In genomic region chr15:75443972-75444453, GRCh38 we compare ENCODE assay signal across 8 cellular contexts. TPM values are rescaled to one million over a fixed set of nuclear protein-coding genes. Genes with fewer than 3 reads are reported as not detected.
A peak's percentile ranks its signal among the peaks of the same experiment; 100 is the strongest.
DNase-seq lines count a peak whose midpoint lies in the region; FAIRE-seq and TF ChIP-seq lines count a peak whose summit lies in the region.
"Not testable (repeated sequence)": the region's sequence is repeated elsewhere in the genome, so short reads cannot be mapped to it uniquely, and the experiment has no call there.

No MANE protein-coding gene starts in this region.

- not testable (repeated sequence) for H3K9me3 ChIP-seq in A673 (ENCODE audit: low read depth, low read length, poor library complexity, severe bottlenecking); endothelial cell of umbilical vein (replicated peaks; ENCODE audit: control insufficient read depth, insufficient read depth, low read length); skeletal muscle satellite cell (replicated peaks; ENCODE audit: low read length)

- not testable (repeated sequence) for H3K4me2 ChIP-seq in endothelial cell of umbilical vein (ENCODE audit: insufficient read depth, low read length)
- H3K4me2 ChIP-seq in skeletal muscle satellite cell (ENCODE audit: low read length), result peak overlapping the region; percentile 68

- H3K36me3 Mint-ChIP-seq in activated CD4-positive, alpha-beta memory T cell treated with anti-CD3 and anti-CD28 coated beads for 36 hours, result peaks cover 18% of the 10 kb centered on the region

- intact Hi-C loops in A673 (cut with micrococcal nuclease; ENCODE audit: unreplicated experiment); activated CD4-positive, alpha-beta memory T cell treated with anti-CD3 and anti-CD28 coated beads for 36 hours (cut with micrococcal nuclease); endothelial cell of umbilical vein (cut with micrococcal nuclease): not testable (repeated sequence)

- H3K27me3 Mint-ChIP-seq in activated CD4-positive, alpha-beta memory T cell treated with anti-CD3 and anti-CD28 coated beads for 36 hours, result not testable (repeated sequence)

- dilution Hi-C loops in endothelial cell of umbilical vein (cut with MboI; ENCODE audit: extremely low pct_ligation_motif_present, low sequenced_read_pairs), result not testable (repeated sequence)

- FAIRE-seq in endothelial cell of umbilical vein (lab: Jason Lieb, UNC), result peak; percentile 66

- POLR2A ChIA-PET in A673 (lab: Charles Lee; ENCODE audit: low non-redundant PET); RWPE1 (lab: Yijun Ruan, JAX; ENCODE audit: low non-redundant PET); activated CD4-positive, alpha-beta memory T cell treated with anti-CD3 and anti-CD28 coated beads for 36 hours (lab: Charles Lee); endothelial cell of umbilical vein (lab: Charles Lee): not testable (repeated sequence)

- TF ChIP-seq POLR2A in endothelial cell of umbilical vein (IDR thresholded peaks at IDR 0.05; ENCODE audit: low read depth, low read length), result not testable (repeated sequence)

- H3K4me1 ChIP-seq in A673 (ENCODE audit: insufficient read depth, low read length, poor library complexity, severe bottlenecking), result not testable (repeated sequence)
- peaks cover 17% of the 10 kb centered on the region for H3K4me1 ChIP-seq in endothelial cell of umbilical vein (ENCODE audit: control insufficient read depth, extremely low read depth, insufficient read depth, low read length)
- H3K4me1 ChIP-seq in skeletal muscle satellite cell (ENCODE audit: control insufficient read depth, insufficient read depth, low read length), result peaks cover 17% of the 10 kb centered on the region

- H2AFZ ChIP-seq in endothelial cell of umbilical vein (ENCODE audit: low read depth, low read length), result not testable (repeated sequence)

- H3K36me3 ChIP-seq in A673 (ENCODE audit: insufficient read depth, low read length, poor library complexity, severe bottlenecking), result peaks cover 15% of the 10 kb centered on the region
- H3K36me3 ChIP-seq in endothelial cell of umbilical vein (ENCODE audit: control insufficient read depth in 2 of 2, extremely low read depth in 1 of 2, insufficient read depth in 2 of 2, low read length in 2 of 2); skeletal muscle satellite cell (ENCODE audit: insufficient read depth, low read length): not testable (repeated sequence)

- H3K9ac ChIP-seq in endothelial cell of umbilical vein (replicated peaks; ENCODE audit: extremely low read depth, insufficient read depth, low read length); skeletal muscle satellite cell (ENCODE audit: low read depth, low read length): not testable (repeated sequence)

- H3K9me1 ChIP-seq in endothelial cell of umbilical vein (replicated peaks; ENCODE audit: control insufficient read depth, extremely low read depth, insufficient read depth, low read length), result not testable (repeated sequence)

- H4K20me1 ChIP-seq in endothelial cell of umbilical vein (replicated peaks; ENCODE audit: control insufficient read depth, extremely low read depth, insufficient read depth, low read length), result not testable (repeated sequence)

- DNase-seq in A673 (ENCODE audit: low spot score); RWPE1 (ENCODE audit: low spot score); activated CD4-positive, alpha-beta memory T cell treated with anti-CD3 and anti-CD28 coated beads for 36 hours: not testable (repeated sequence)
- DNase-seq in HCEC 1CT (peak; percentile 78), astrocyte of the hippocampus (ENCODE audit: low read depth, low spot score) (peak; percentile 24), endothelial cell of umbilical vein (ENCODE audit: low read depth, low spot score) (peak; percentile 39), foreskin fibroblast (peak; percentile 63 to 82)

- H3K27ac Mint-ChIP-seq in activated CD4-positive, alpha-beta memory T cell treated with anti-CD3 and anti-CD28 coated beads for 36 hours, result peak overlapping the region; percentile 65

- peaks cover 57% of the 10 kb centered on the region for H3K79me2 ChIP-seq in endothelial cell of umbilical vein (ENCODE audit: control insufficient read depth, insufficient read depth, low read length)

- peaks cover 54% of the 10 kb centered on the region for H3K4me1 Mint-ChIP-seq in activated CD4-positive, alpha-beta memory T cell treated with anti-CD3 and anti-CD28 coated beads for 36 hours (ENCODE audit: low read depth)

- not testable (repeated sequence) for BruUV-seq in A673 (replicated peaks; lab: Mats Ljungman, UMichigan); endothelial cell of umbilical vein (replicated peaks; lab: Mats Ljungman, UMichigan)

- not testable (repeated sequence) for H3K4me3 ChIP-seq in A673 (ENCODE audit: low read depth, low read length, poor library complexity, severe bottlenecking); endothelial cell of umbilical vein (replicated peaks in 1 of 3; ENCODE audit: insufficient read depth in 1 of 3, low read depth in 1 of 3, low read length in 3 of 3); foreskin fibroblast (ENCODE audit: low read depth in 1 of 2, low read length in 2 of 2)
- H3K4me3 ChIP-seq in skeletal muscle satellite cell (ENCODE audit: low read length), result peak overlapping the region; percentile 49

- CTCF ChIA-PET in A673 (lab: Charles Lee); activated CD4-positive, alpha-beta memory T cell treated with anti-CD3 and anti-CD28 coated beads for 36 hours (lab: Charles Lee): not testable (repeated sequence)
- CTCF ChIA-PET in RWPE1 (lab: Yijun Ruan, JAX) (interaction anchor here (0.6 kb wide), 1 partner anchor 879 kb away, joined by 4 read pairs; no protein-coding TSS in a partner anchor), endothelial cell of umbilical vein (lab: Charles Lee) (interaction anchor here (1.3 kb wide), 1 partner anchor 8 kb away, joined by 3 read pairs; the partner anchor contains the start of gene SIN3A)

- not testable (repeated sequence) for TF ChIP-seq CTCF in A673 (conservative IDR thresholded peaks at IDR 0.05; ENCODE audit: low read depth, low read length); RWPE1 (conservative IDR thresholded peaks at IDR 0.05; ENCODE audit: low read depth); endothelial cell of umbilical vein (IDR thresholded peaks at IDR 0.05; ENCODE audit: extremely low read depth in 1 of 2, insufficient read depth in 1 of 2, low read depth in 1 of 2, low read length in 2 of 2); foreskin fibroblast (IDR thresholded peaks at IDR 0.05; ENCODE audit: low read depth, low read length)

- not testable (repeated sequence) for H3K9me3 Mint-ChIP-seq in activated CD4-positive, alpha-beta memory T cell treated with anti-CD3 and anti-CD28 coated beads for 36 hours

- H3K27ac ChIP-seq in A673 (ENCODE audit: low read depth, low read length, poor library complexity, severe bottlenecking) (peak overlapping the region; percentile 62), RWPE1 (peak overlapping the region; percentile 85), endothelial cell of umbilical vein (ENCODE audit: insufficient read depth, low read depth, low read length) (peak overlapping the region; percentile 7)

- not testable (repeated sequence) for H3K27me3 ChIP-seq in A673 (replicated peaks; ENCODE audit: insufficient read depth, low read depth, low read length, poor library complexity); endothelial cell of umbilical vein (ENCODE audit: control insufficient read depth in 2 of 2, insufficient read depth in 2 of 2, low read length in 2 of 2); skeletal muscle satellite cell (ENCODE audit: control insufficient read depth, insufficient read depth, low read length)

- H3K4me3 Mint-ChIP-seq in activated CD4-positive, alpha-beta memory T cell treated with anti-CD3 and anti-CD28 coated beads for 36 hours, result not testable (repeated sequence)

TF ChIP-seq in endothelial cell of umbilical vein, 7 proteins besides CTCF, POLR2A, EP300 and RAD21:
- TF ChIP-seq FOS (IDR thresholded peaks at IDR 0.05; ENCODE audit: borderline replicate concordance, insufficient read depth, low read length) (peak; percentile 65), GATA2 (IDR thresholded peaks at IDR 0.05; ENCODE audit: insufficient read depth, insufficient read length, low read depth, low read length) (peak; percentile 11), JUN (IDR thresholded peaks at IDR 0.05; ENCODE audit: borderline replicate concordance, insufficient read depth, insufficient read length, low read depth) (peak; percentile 22)

RNA-seq across cellular contexts. Expression of gene SIN3A, which starts 7.5 kb away (rescaled TPM):
- total RNA-seq in A673 (2021) (74.7 and 86.3 TPM in 2 replicates), endothelial cell of umbilical vein (44.5 and 50.5 TPM in 2 replicates)
- total RNA-seq in activated CD4-positive, alpha-beta memory T cell treated with anti-CD3 and anti-CD28 coated beads for 36 hours, result 10 to 100 TPM; 80.1 to 83.3 TPM
- polyA plus RNA-seq in endothelial cell of umbilical vein, result 30.6 and 33.7 TPM in 2 replicates
- 20.1 and 23.1 TPM in 2 replicates for polyA plus RNA-seq in endothelial cell of umbilical vein (2011; cell fraction: cytosol; rRNA removed)
- polyA plus RNA-seq in endothelial cell of umbilical vein (2011; cell fraction: nucleus; rRNA removed), result 32.9 and 34.7 TPM in 2 replicates
- polyA plus RNA-seq in endothelial cell of umbilical vein (2012), result 19.2 and 20.3 TPM in 2 replicates
- polyA minus RNA-seq in endothelial cell of umbilical vein, result 59.3 and 62.0 TPM in 2 replicates
- polyA minus RNA-seq in endothelial cell of umbilical vein (2011; cell fraction: cytosol; rRNA and poly(A)+ RNA removed), result 32.8 TPM
- 38.5 and 48.7 TPM in 2 replicates for polyA minus RNA-seq in endothelial cell of umbilical vein (2011; cell fraction: nucleus; rRNA and poly(A)+ RNA removed)
- total RNA-seq in skeletal muscle satellite cell (2012; rRNA removed), result 14.9 and 19.3 TPM in 2 replicates

Comparison
In these comparisons a context has a peak if more than half of its experiments do, and no peak if none do; other contexts are left out.
1. H3K27ac ChIP-seq: peak in every context shown above with its lines; median percentile 85 in RWPE1; 62 in A673; 7 in endothelial cell of umbilical vein.